In genomic region chr6:170296746-170297576, GRCh38 we compare ENCODE assay signal across 12 cellular contexts. TPM values are rescaled to one million over a fixed set of nuclear protein-coding genes. Genes with fewer than 3 reads are reported as not detected.
A peak's percentile ranks its signal among the peaks of the same experiment; 100 is the strongest.
DNase-seq lines count a peak whose midpoint lies in the region; ATAC-seq and TF ChIP-seq lines count a peak whose summit lies in the region.
"Had no signal": no experiment of that assay in that cellular context is flagged by ENCODE, and none has a peak within 500 bp of the region (broad histone marks: within the 10 kb centered on the region; RNA-seq: fewer than 3 reads in every experiment).

No MANE protein-coding gene starts in this region.

- H3K4me1 ChIP-seq in cardiac muscle cell (ENCODE audit: low read depth) (peaks cover 3% of the 10 kb centered on the region), mesenchymal stem cell (ENCODE audit: control insufficient read depth, insufficient read depth, low read depth, low read length) (peaks cover 31% of the 10 kb centered on the region), upper lobe of left lung (peaks cover 39 to 56% (median 43%) of the 10 kb centered on the region in 4 donors)

- peak overlapping the region; percentile 26 for H2BK5ac ChIP-seq in mesenchymal stem cell (ENCODE audit: low read depth, low read length, poor library complexity, severe bottlenecking)

- H4K8ac ChIP-seq in mesenchymal stem cell (ENCODE audit: low read length), result no peak overlapping the region

- H3K4me2 ChIP-seq in mesenchymal stem cell (ENCODE audit: low read length, poor library complexity, severe bottlenecking), result peak overlapping the region; percentile 88

- H3K23ac ChIP-seq in mesenchymal stem cell (ENCODE audit: low read length in 2 of 2), result no peak overlapping the region

- H2BK15ac ChIP-seq in mesenchymal stem cell (ENCODE audit: low read depth, poor library complexity, severe bottlenecking), result no peak overlapping the region

- DNase-seq in cardiac muscle cell (ENCODE audit: low read depth in 1 of 2, low spot score in 1 of 2) (no peak), Right ventricle myocardium superior (no peak), mesenchymal stem cell (no peak), upper lobe of left lung (peak in 1 of 2 donors; percentile 77), ureter (ENCODE audit: low spot score) (no peak), NCI-H2029 (lab: John Stamatoyannopoulos, UW) (no peak), NCI-H1436 (lab: John Stamatoyannopoulos, UW) (no peak)
- DNase-seq: activated naive CD4-positive, alpha-beta T cell; CD8-positive, alpha-beta memory T cell; left cardiac atrium had no signal

- peak overlapping the region; percentile 29 for H4K91ac ChIP-seq in mesenchymal stem cell (ENCODE audit: low read length)

- no peak overlapping the region for H2AFZ ChIP-seq in mesenchymal stem cell (ENCODE audit: low read depth, low read length)

- H3K36me3 ChIP-seq in cardiac muscle cell (no peaks in the 10 kb centered on the region), mesenchymal stem cell (ENCODE audit: control insufficient read depth in 1 of 2, insufficient read depth in 2 of 2, low read depth in 1 of 2, low read length in 2 of 2) (no peaks in the 10 kb centered on the region), upper lobe of left lung (no peaks in the 10 kb centered on the region)

- no peak overlapping the region for H2AK5ac ChIP-seq in mesenchymal stem cell (ENCODE audit: low read length, severe bottlenecking)

- H3K4ac ChIP-seq in mesenchymal stem cell (ENCODE audit: low read depth in 1 of 2, low read length in 2 of 2), result no peak overlapping the region

- no peak overlapping the region for H3K14ac ChIP-seq in mesenchymal stem cell (ENCODE audit: low read length in 2 of 2)

- ATAC-seq in Right ventricle myocardium superior (ENCODE audit: poor library complexity), result no peak
- no peak for ATAC-seq in upper lobe of left lung (ENCODE audit: low FRiP score in 2 of 2)
- ATAC-seq: left cardiac atrium had no signal

- no peak overlapping the region for H2BK120ac ChIP-seq in mesenchymal stem cell (ENCODE audit: low read depth, low read length)

- intact Hi-C loops in Right ventricle myocardium superior (cut with DNase I), result loop anchor here (10.0 kb wide), 1 partner anchor 238 kb away; no protein-coding TSS in a partner anchor

- H2BK12ac ChIP-seq in mesenchymal stem cell (ENCODE audit: low read length in 2 of 2), result no peak overlapping the region

- H3K9ac ChIP-seq in mesenchymal stem cell (ENCODE audit: low read length), result no peak overlapping the region

- H3K79me1 ChIP-seq in mesenchymal stem cell (replicated peaks; ENCODE audit: low read length, poor library complexity, severe bottlenecking), result no peaks in the 10 kb centered on the region

- H3K27ac ChIP-seq in cardiac muscle cell (no peak overlapping the region), angular gyrus (ENCODE audit: low read depth, low read length) (peak overlapping the region; percentile 69), mesenchymal stem cell (ENCODE audit: low read length, poor library complexity, severe bottlenecking) (no peak overlapping the region), upper lobe of left lung (peak overlapping the region in 2 of 4 donors; percentile 5 to 8)
- H3K27ac ChIP-seq: epithelial cell of prostate had no signal

- H3K27me3 ChIP-seq in cardiac muscle cell, result peaks cover 80% of the 10 kb centered on the region
- peaks cover 51 to 74% of the 10 kb centered on the region in 2 experiments for H3K27me3 ChIP-seq in mesenchymal stem cell (ENCODE audit: control insufficient read depth in 1 of 2, insufficient read depth in 1 of 2, low read length in 2 of 2)
- H3K27me3 ChIP-seq in upper lobe of left lung, result peaks cover 0 to 35% (median 23%) of the 10 kb centered on the region in 4 donors

- H3K4me3 ChIP-seq in cardiac muscle cell (peak overlapping the region; percentile 38), mesenchymal stem cell (ENCODE audit: insufficient read depth in 1 of 2, low read depth in 1 of 2, low read length in 2 of 2) (peak overlapping the region in 1 of 2 experiments; percentile 46), upper lobe of left lung (peak overlapping the region in 3 of 4 donors; percentile 46 to 57 (median 57))

- no peaks in the 10 kb centered on the region for H3K9me3 ChIP-seq in cardiac muscle cell (ENCODE audit: low read depth)
- H3K9me3 ChIP-seq in mesenchymal stem cell (ENCODE audit: control insufficient read depth, low read length), result no peaks in the 10 kb centered on the region
- no peaks in the 10 kb centered on the region for H3K9me3 ChIP-seq in upper lobe of left lung

- H3K18ac ChIP-seq in mesenchymal stem cell (ENCODE audit: low read depth in 1 of 2, low read length in 2 of 2), result no peak overlapping the region

- TF ChIP-seq CTCF in cardiac muscle cell (IDR thresholded peaks at IDR 0.05; ENCODE audit: low read depth, low read length), result no peak
- TF ChIP-seq CTCF in upper lobe of left lung (IDR thresholded peaks at IDR 0.05), result no peak

- no peak for TF ChIP-seq POLR2A in upper lobe of left lung (IDR thresholded peaks at IDR 0.05)

- WGBS in mesenchymal stem cell, result 9% methylated on average over 62 of the region's 67 CpGs
- WGBS in upper lobe of left lung, 2 donors, result 12 to 15% methylated on average over 30 to 55 of the region's 67 CpGs

- no peak for TF ChIP-seq EP300 in upper lobe of left lung (IDR thresholded peaks at IDR 0.05)

RNA-seq across cellular contexts. Expression of gene DLL1, which starts 6.1 kb away (rescaled TPM):
- 4.3 and 4.7 TPM in 2 replicates for total RNA-seq in cardiac muscle cell
- polyA plus RNA-seq in cardiac muscle cell, result 2.2 and 5.3 TPM in 2 replicates
- total RNA-seq in Right ventricle myocardium superior, result 18.6 TPM
- polyA plus RNA-seq in mesenchymal stem cell (2013, experiment 1 of 2), result 2.9 TPM
- polyA plus RNA-seq in mesenchymal stem cell (2013, experiment 2 of 2), result 2.3 TPM
- total RNA-seq in upper lobe of left lung, result 10 to 100 TPM in 3 of 6 donors, 1 to 10 TPM in 3; 3.8 to 20.1 (median 10.2) TPM
- total RNA-seq in ureter, result 16.1 TPM

RNA-seq across cellular contexts. Expression of gene FAM120B, which starts 9.6 kb away (rescaled TPM):
- total RNA-seq in cardiac muscle cell (13.2 and 13.5 TPM in 2 replicates), Right ventricle myocardium superior (16.5 TPM), upper lobe of left lung (10 to 100 TPM; 20.1 to 51.3 (median 28.3) TPM), ureter (54.5 TPM)
- polyA plus RNA-seq in cardiac muscle cell, result 24.9 and 25.7 TPM in 2 replicates
- 17.6 TPM for polyA plus RNA-seq in mesenchymal stem cell (2013, experiment 1 of 2)
- 17.4 TPM for polyA plus RNA-seq in mesenchymal stem cell (2013, experiment 2 of 2)
